ENCODE assay signal across 8 cellular contexts in genomic region chr5:87020099-87020934, GRCh38.
DNase-seq lines count a peak whose midpoint lies in the region; ATAC-seq and TF ChIP-seq lines count a peak whose summit lies in the region.

No MANE protein-coding gene starts in this region.

- H3K9me3 ChIP-seq in heart right ventricle (peaks cover 0 to 7% (median 0%) of the 10 kb centered on the region in 11 donors), smooth muscle cell (replicated peaks; ENCODE audit: low read depth) (no peaks in the 10 kb centered on the region)

- CTCF ChIA-PET in HEK293T (lab: Yijun Ruan, JAX): interaction anchor here (0.6 kb wide), 1 partner anchor 18 kb away, joined by 3 read pairs; no protein-coding TSS in a partner anchor

- H3K27me3 ChIP-seq in HL-60 (ENCODE audit: insufficient read depth, poor library complexity, severe bottlenecking) (no peaks in the 10 kb centered on the region), heart right ventricle (no peaks in the 10 kb centered on the region), smooth muscle cell (ENCODE audit: low read depth) (no peaks in the 10 kb centered on the region)

- H3K27ac ChIP-seq in HL-60 (replicated peaks) (no peak overlapping the region), heart right ventricle (peak overlapping the region in 6 of 10 donors; percentile 23 to 71 (median 48)), smooth muscle cell (ENCODE audit: low read depth) (peak overlapping the region; percentile 6)

- H3K79me2 ChIP-seq in smooth muscle cell (ENCODE audit: low read depth): no peaks in the 10 kb centered on the region

- WGBS in heart right ventricle, 2 donors: 20 to 22% methylated on average over 4 of the region's 4 CpGs
- 44% methylated on average over 4 of the region's 4 CpGs for WGBS in smooth muscle cell (ENCODE audit: low lambda C conversion rate)

- H3K4me3 ChIP-seq in GM12865 (ENCODE audit: low read depth, low read length) (no peak overlapping the region; the same call in 1 of the 2 replicates), HL-60 (replicated peaks; ENCODE audit: insufficient read depth, low read length) (no peak overlapping the region), heart right ventricle (peak overlapping the region in 3 of 10 donors; percentile 1 to 17 (median 3)), smooth muscle cell (no peak overlapping the region)

- DNase-seq in GM12865 (ENCODE audit: low read depth) (peak; percentile 86), HL-60 (ENCODE audit: low read depth in 1 of 2, low spot score in 1 of 2) (peak; percentile 28 to 29), heart right ventricle (peak; percentile 12 to 53), smooth muscle cell (lab: John Stamatoyannopoulos, UW; ENCODE audit: unreplicated experiment) (no peak), HEK293T (ENCODE audit: extremely low spot score) (no peak), NCI-H2196 (lab: John Stamatoyannopoulos, UW; ENCODE audit: unreplicated experiment) (no peak)
- peak; percentile 23 to 27 for DNase-seq in activated CD4-positive, alpha-beta T cell treated with anti-CD3 and anti-CD28 coated beads, Interleukin-2, amount 50 U/mL, for 48 hours

- peak overlapping the region; percentile 91 for H2AFZ ChIP-seq in smooth muscle cell (ENCODE audit: low read depth)

- no peaks in the 10 kb centered on the region for H4K20me1 ChIP-seq in smooth muscle cell (ENCODE audit: low read depth)

- H3K36me3 ChIP-seq in heart right ventricle (no peaks in the 10 kb centered on the region), smooth muscle cell (ENCODE audit: low read depth) (no peaks in the 10 kb centered on the region)

- no peak overlapping the region for H3K9ac ChIP-seq in smooth muscle cell (ENCODE audit: low read depth)

- no peak for TF ChIP-seq CTCF in GM12865 (IDR thresholded peaks at IDR 0.05; ENCODE audit: insufficient read depth, low read depth, low read length, missing control alignments)
- TF ChIP-seq CTCF in HL-60 (IDR thresholded peaks at IDR 0.05; ENCODE audit: insufficient read depth, low read length): no peak
- TF ChIP-seq CTCF in heart right ventricle (IDR thresholded peaks at IDR 0.05): no peak
- TF ChIP-seq CTCF in smooth muscle cell (IDR thresholded peaks at IDR 0.05; ENCODE audit: borderline replicate concordance, insufficient read depth, poor library complexity, severe bottlenecking): no peak

- H3K4me1 ChIP-seq in heart right ventricle (peaks cover 0 to 28% (median 11%) of the 10 kb centered on the region in 9 donors), smooth muscle cell (ENCODE audit: low read depth) (peaks cover 13% of the 10 kb centered on the region)

- H3F3A ChIP-seq in smooth muscle cell (ENCODE audit: low read depth): no peaks in the 10 kb centered on the region

- peak overlapping the region; percentile 34 for H3K4me2 ChIP-seq in smooth muscle cell

- intact Hi-C loops in heart right ventricle (cut with DNase I): no loop called here

- POLR2A ChIA-PET in HEK293T (lab: Yijun Ruan, JAX): no interaction called here

- ATAC-seq in GM21515 (IDR thresholded peaks at IDR 0.05; ENCODE audit: unreplicated experiment): peak; percentile 89
- ATAC-seq in heart right ventricle: peak; percentile 62 to 89 (median 85)

TF ChIP-seq in HEK293T, 16 proteins besides CTCF, POLR2A, EP300 and RAD21:
- no peak for TF ChIP-seq ZNF384 (IDR thresholded peaks at IDR 0.05)
- TF ChIP-seq PKNOX1 (IDR thresholded peaks at IDR 0.05): no peak
- TF ChIP-seq SUZ12 (IDR thresholded peaks at IDR 0.05): no peak
- no peak for TF ChIP-seq CTBP1 (IDR thresholded peaks at IDR 0.05; ENCODE audit: borderline replicate concordance)
- no peak for TF ChIP-seq BHLHE40 (IDR thresholded peaks at IDR 0.05; ENCODE audit: borderline replicate concordance)
- TF ChIP-seq ELF4 (IDR thresholded peaks at IDR 0.05): no peak
- no peak for TF ChIP-seq FOXA1 (IDR thresholded peaks at IDR 0.05)
- no peak for TF ChIP-seq LEF1 (IDR thresholded peaks at IDR 0.05; ENCODE audit: borderline replicate concordance)
- no peak for TF ChIP-seq L3MBTL2 (conservative IDR thresholded peaks at IDR 0.05)
- TF ChIP-seq TARDBP (IDR thresholded peaks at IDR 0.05): no peak
- no peak for TF ChIP-seq HDGF (IDR thresholded peaks at IDR 0.05; ENCODE audit: borderline replicate concordance)
- no peak for TF ChIP-seq NFRKB (IDR thresholded peaks at IDR 0.05)
- TF ChIP-seq FOXK2 (IDR thresholded peaks at IDR 0.05): no peak
- no peak for TF ChIP-seq FOXM1 (IDR thresholded peaks at IDR 0.05; ENCODE audit: borderline replicate concordance)
- TF ChIP-seq ARNT (IDR thresholded peaks at IDR 0.05): no peak
- no peak for TF ChIP-seq SP1 (IDR thresholded peaks at IDR 0.05)

Comparison
In these comparisons a context has a peak if more than half of its experiments do, and no peak if none do; other contexts are left out.
1. DNase-seq: peak in GM12865 (single experiment), HL-60 (2 of 2), activated CD4-positive, alpha-beta T cell treated with anti-CD3 and anti-CD28 coated beads, Interleukin-2, amount 50 U/mL, for 48 hours (2 of 2) and heart right ventricle (2 of 2); none in smooth muscle cell (single experiment), HEK293T (single experiment) and NCI-H2196 (single experiment).